26 cellular contexts compared by ENCODE assay signal in the genomic region with DNA sequence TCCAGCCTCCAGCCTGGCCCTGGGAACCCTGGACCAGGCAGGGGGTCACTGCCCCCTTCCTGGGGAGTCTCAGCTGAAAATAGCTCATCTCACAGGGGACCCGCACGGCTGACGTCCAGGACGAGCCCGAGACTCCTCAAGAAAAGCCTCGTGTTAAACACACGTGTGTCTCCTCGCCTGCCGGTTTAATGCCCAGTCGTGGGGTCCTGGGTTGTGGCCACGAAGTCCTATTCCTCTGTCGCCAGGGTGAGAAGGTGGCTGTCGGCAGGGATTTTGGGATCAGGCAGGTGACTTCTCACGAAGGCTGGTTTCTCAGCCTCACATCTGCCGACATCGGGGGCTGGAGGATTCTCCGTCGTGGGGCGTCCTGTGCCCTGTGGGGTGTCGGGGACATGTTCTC.
"Had no signal": no experiment of that assay in that cellular context is flagged by ENCODE, and none has a peak within 500 bp of the region (broad histone marks: within the 10 kb centered on the region; RNA-seq: fewer than 3 reads in every experiment).

No MANE protein-coding gene starts in this region.

- H3K4me3 Mint-ChIP-seq: dendritic cell treated with granulocyte-macrophage colony-stimulating factor and Interleukin-4, amounts not matched to agents 40 ng/mL and 50 ng/mL, for 4 days; naive thymus-derived CD4-positive, alpha-beta T cell; nephron had no signal

- H3K36me3 Mint-ChIP-seq: neural progenitor cell had no signal

- ATAC-seq: gastrocnemius medialis; left lung; naive thymus-derived CD4-positive, alpha-beta T cell; right lobe of liver had no signal

- DNase-seq: colonic mucosa; effector memory CD4-positive, alpha-beta T cell; foreskin fibroblast; gastrocnemius medialis; head of caudate nucleus; left lung; mammary epithelial cell; mesendoderm; midbrain; naive thymus-derived CD4-positive, alpha-beta T cell; nucleus accumbens; ovary; right lobe of liver; stimulated activated CD4-positive, alpha-beta T cell treated with anti-CD3 and anti-CD28 coated beads, Interleukin-12 subunit alpha, Interleukin-12 subunit beta, amount 100 ng/mL, for 4 hours; stimulated activated CD4-positive, alpha-beta T cell treated with anti-CD3 and anti-CD28 coated beads, Interleukin-1b, Interleukin-23, amount 100 ng/mL, for 48 hours; stimulated activated CD4-positive, alpha-beta T cell treated with anti-CD3 and anti-CD28 coated beads, Interleukin-4, amount 100 ng/mL, for 1 hour; stimulated activated CD8-positive, alpha-beta memory T cell treated with anti-CD3 and anti-CD28 coated beads, Interleukin-4, amount 100 ng/mL, for 48 hours; stimulated activated naive CD4-positive, alpha-beta T cell treated with Interleukin-2 at 50 U/mL for 16 hours; stomach; thyroid gland; trophoblast cell had no signal

- H3K4me1 ChIP-seq: colonic mucosa, gastrocnemius medialis, left lung, neural progenitor cell, right lobe of liver, thyroid gland had no signal

- H3K27me3 ChIP-seq: colonic mucosa, ovary, right lobe of liver, thyroid gland, vagina had no signal

- H3K9me3 ChIP-seq: colonic mucosa, gastrocnemius medialis, ovary, right lobe of liver, thyroid gland, vagina had no signal

- H3K4me1 Mint-ChIP-seq: neural progenitor cell had no signal

- H3K27ac Mint-ChIP-seq: dendritic cell treated with granulocyte-macrophage colony-stimulating factor and Interleukin-4, amounts not matched to agents 40 ng/mL and 50 ng/mL, for 4 days; naive thymus-derived CD4-positive, alpha-beta T cell; nephron; neural progenitor cell had no signal

- H3K27ac ChIP-seq: colonic mucosa, gastrocnemius medialis, left lung, neural progenitor cell, ovary, right lobe of liver, stomach, thyroid gland, vagina had no signal

- H3K36me3 ChIP-seq: colonic mucosa, gastrocnemius medialis, left lung, neural progenitor cell, ovary, right lobe of liver, stomach, thyroid gland, vagina had no signal

- H3K4me3 ChIP-seq: colonic mucosa, gastrocnemius medialis, left lung, neural progenitor cell, ovary, right lobe of liver, smooth muscle cell, stomach, thyroid gland, vagina had no signal

- H3K9me3 Mint-ChIP-seq: dendritic cell treated with granulocyte-macrophage colony-stimulating factor and Interleukin-4, amounts not matched to agents 40 ng/mL and 50 ng/mL, for 4 days; neural progenitor cell had no signal
